In genomic region chrX:101206471-101206870, GRCh38 we compare ENCODE assay signal across 1 cellular context.
TF ChIP-seq lines count a peak whose summit lies in the region.

No MANE protein-coding gene starts in this region.

TF ChIP-seq in HepG2, 621 proteins besides CTCF, POLR2A, EP300 and RAD21 (continued from another document):
- TF ChIP-seq, protein P1, sequence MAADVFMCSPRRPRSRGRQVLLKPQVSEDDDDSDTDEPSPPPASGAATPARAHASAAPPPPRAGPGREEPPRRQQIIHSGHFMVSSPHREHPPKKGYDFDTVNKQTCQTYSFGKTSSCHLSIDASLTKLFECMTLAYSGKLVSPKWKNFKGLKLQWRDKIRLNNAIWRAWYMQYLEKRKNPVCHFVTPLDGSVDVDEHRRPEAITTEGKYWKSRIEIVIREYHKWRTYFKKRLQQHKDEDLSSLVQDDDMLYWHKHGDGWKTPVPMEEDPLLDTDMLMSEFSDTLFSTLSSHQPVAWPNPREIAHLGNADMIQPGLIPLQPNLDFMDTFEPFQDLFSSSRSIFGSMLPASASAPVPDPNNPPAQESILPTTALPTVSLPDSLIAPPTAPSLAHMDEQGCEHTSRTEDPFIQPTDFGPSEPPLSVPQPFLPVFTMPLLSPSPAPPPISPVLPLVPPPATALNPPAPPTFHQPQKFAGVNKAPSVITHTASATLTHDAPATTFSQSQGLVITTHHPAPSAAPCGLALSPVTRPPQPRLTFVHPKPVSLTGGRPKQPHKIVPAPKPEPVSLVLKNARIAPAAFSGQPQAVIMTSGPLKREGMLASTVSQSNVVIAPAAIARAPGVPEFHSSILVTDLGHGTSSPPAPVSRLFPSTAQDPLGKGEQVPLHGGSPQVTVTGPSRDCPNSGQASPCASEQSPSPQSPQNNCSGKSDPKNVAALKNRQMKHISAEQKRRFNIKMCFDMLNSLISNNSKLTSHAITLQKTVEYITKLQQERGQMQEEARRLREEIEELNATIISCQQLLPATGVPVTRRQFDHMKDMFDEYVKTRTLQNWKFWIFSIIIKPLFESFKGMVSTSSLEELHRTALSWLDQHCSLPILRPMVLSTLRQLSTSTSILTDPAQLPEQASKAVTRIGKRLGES (CRISPR knock-in tag; IDR thresholded peaks at IDR 0.05; ENCODE audit: borderline replicate concordance): no peak
- TF ChIP-seq ETS1 (CRISPR knock-in tag; IDR thresholded peaks at IDR 0.05) (no peak), EEA1 (CRISPR knock-in tag; IDR thresholded peaks at IDR 0.05; ENCODE audit: borderline replicate concordance) (no peak), SSRP1 (CRISPR knock-in tag; IDR thresholded peaks at IDR 0.05) (no peak)
